In the genomic region with DNA sequence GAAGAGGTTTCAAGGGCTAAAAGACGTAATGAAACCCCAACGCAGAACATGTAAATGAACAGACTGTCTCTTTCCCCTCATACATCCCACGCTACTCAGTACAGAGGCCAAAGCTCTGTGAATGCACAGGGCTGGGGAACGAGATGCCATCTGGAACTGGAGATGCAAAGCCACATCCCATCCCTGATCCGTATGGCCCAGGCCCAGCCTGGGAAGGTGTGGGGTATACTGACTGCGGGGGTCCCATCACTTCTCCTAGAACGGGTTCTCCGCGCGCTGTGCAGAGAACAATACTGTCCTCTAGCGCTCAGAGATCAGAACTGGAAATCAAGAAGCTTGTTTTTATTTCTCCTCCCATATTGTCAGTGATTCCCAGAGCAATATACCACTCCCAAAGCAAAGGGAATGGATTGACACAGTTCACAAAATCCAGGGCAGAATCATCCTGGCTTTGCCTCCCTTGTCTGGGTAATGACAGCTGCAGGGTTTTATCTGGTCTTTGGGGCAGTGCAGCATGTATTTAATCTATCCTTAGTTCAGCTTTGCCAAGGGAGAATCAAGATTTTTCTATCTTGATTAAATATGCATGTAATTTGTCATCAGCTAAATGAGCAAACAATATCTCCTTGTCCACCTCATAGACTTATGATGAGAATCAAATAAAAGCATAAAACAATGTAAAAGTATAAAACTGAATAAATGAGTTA, we compare ENCODE assay signal across 9 cellular contexts. TPM values are rescaled to one million over a fixed set of nuclear protein-coding genes. Genes with fewer than 3 reads are reported as not detected.
A peak's percentile ranks its signal among the peaks of the same experiment; 100 is the strongest.
DNase-seq lines count a peak whose midpoint lies in the region; ATAC-seq, FAIRE-seq and TF ChIP-seq lines count a peak whose summit lies in the region.
"Had no signal": no experiment of that assay in that cellular context is flagged by ENCODE, and none has a peak within 500 bp of the region (broad histone marks: within the 10 kb centered on the region; RNA-seq: fewer than 3 reads in every experiment).

No MANE protein-coding gene starts in this region.

- ATAC-seq in RWPE2 (ENCODE audit: low read depth), result peak; percentile 38; the same call in 1 of the 3 replicates
- ATAC-seq in pancreas, result peak; percentile 57 to 92 (median 86)
- ATAC-seq in GM21786 (IDR thresholded peaks at IDR 0.05; ENCODE audit: unreplicated experiment), result no peak
- no peak for ATAC-seq in HG02642 (IDR thresholded peaks at IDR 0.05; ENCODE audit: poor library complexity, unreplicated experiment)

- H3K36me3 ChIP-seq in RWPE2 (ENCODE audit: low read depth) (no peaks in the 10 kb centered on the region), pancreas (no peaks in the 10 kb centered on the region)

- TF ChIP-seq CTCF in RWPE2 (IDR thresholded peaks at IDR 0.05; ENCODE audit: poor library complexity, severe bottlenecking), result peak; percentile 93
- TF ChIP-seq CTCF in pancreas (IDR thresholded peaks at IDR 0.05), result peak; percentile 33 to 73 (median 66)

- DNase-seq in NCI-H2107 treated with DMSO at 0.1 percent for 48 hours (lab: John Stamatoyannopoulos, UW; ENCODE audit: unreplicated experiment) (peak; percentile 7), NCI-H2107 (lab: John Stamatoyannopoulos, UW) (no peak), RWPE2 (ENCODE audit: low spot score) (no peak), fibroblast of the conjunctiva (ENCODE audit: low read depth) (peak; percentile 18), pancreas (peak in 1 of 6 donors; percentile 27), GM12891 (ENCODE audit: insufficient read length, low spot score) (no peak)
- DNase-seq: CD4-positive, CD25-positive, alpha-beta regulatory T cell had no signal

- H3K4me3 ChIP-seq in RWPE2 (ENCODE audit: severe bottlenecking), result no peak overlapping the region
- H3K4me3 ChIP-seq in pancreas, result peak overlapping the region in 1 of 4 donors; percentile 1

- H3K4me1 ChIP-seq in RWPE2 (ENCODE audit: insufficient read depth, poor library complexity, severe bottlenecking) (no peaks in the 10 kb centered on the region), pancreas (no peaks in the 10 kb centered on the region)

- no peak for FAIRE-seq in pancreas (lab: Jason Lieb, UNC)
- FAIRE-seq in GM12891 (lab: Jason Lieb, UNC), result no peak

- 14 to 15% methylated on average over 11 of the region's 11 CpGs for WGBS in pancreas, 2 donors

- intact Hi-C loops in pancreas (cut with DNase I), result loop anchor here in 1 of 3 donors (10.0 kb wide), 1 partner anchor 367 kb away; no protein-coding TSS in a partner anchor

- TF ChIP-seq POLR2A in GM12891 (IDR thresholded peaks at IDR 0.05; ENCODE audit: low read depth, low read length), result no peak

- H3K9me3 ChIP-seq in RWPE2 (ENCODE audit: severe bottlenecking) (no peaks in the 10 kb centered on the region), pancreas (no peaks in the 10 kb centered on the region)

- H3K27me3 ChIP-seq in RWPE2 (ENCODE audit: insufficient read depth, poor library complexity, severe bottlenecking) (no peaks in the 10 kb centered on the region), pancreas (no peaks in the 10 kb centered on the region)

- no peak overlapping the region for H3K27ac ChIP-seq in RWPE2 (ENCODE audit: poor library complexity, severe bottlenecking)
- H3K27ac ChIP-seq in pancreas, result no peak overlapping the region

TF ChIP-seq in GM12891, 5 proteins besides CTCF, POLR2A, EP300 and RAD21:
- TF ChIP-seq SPI1 (IDR thresholded peaks at IDR 0.05; ENCODE audit: low read depth, low read length), result no peak
- no peak for TF ChIP-seq PAX5 (IDR thresholded peaks at IDR 0.05; ENCODE audit: insufficient read depth, low read length, severe bottlenecking)
- TF ChIP-seq TAF1 (IDR thresholded peaks at IDR 0.05; ENCODE audit: low read depth, low read length), result no peak
- TF ChIP-seq POU2F2 (IDR thresholded peaks at IDR 0.05; ENCODE audit: low read depth, low read length), result no peak
- TF ChIP-seq POLR2AphosphoS5 (IDR thresholded peaks at IDR 0.05; ENCODE audit: low read depth, low read length), result no peak

RNA-seq across cellular contexts. Expression of a gene that starts 47.3 kb away (rescaled TPM):
- 10 to 100 TPM in 3 of 6 donors, 1 to 10 TPM in 3; 5.8 to 19.1 (median 9.3) TPM for total RNA-seq in pancreas
- polyA plus RNA-seq in pancreas, result 1 to 10 TPM in 1 of 2 donors, under 1 TPM in 1; 0.99 to 1.9 TPM
- polyA plus RNA-seq in GM12891 (2012; ENCODE audit: low read depth, missing spikeins), result not detected

Comparison
In these comparisons a context has a peak if more than half of its experiments do, and no peak if none do; other contexts are left out.
1. DNase-seq: peak in NCI-H2107 treated with DMSO at 0.1 percent for 48 hours (single experiment) and fibroblast of the conjunctiva (single experiment); none in NCI-H2107 (single experiment), RWPE2 (single experiment) and GM12891 (single experiment).
2. ATAC-seq: peak in RWPE2 (single experiment) and pancreas (4 of 4); none in GM21786 (single experiment) and HG02642 (single experiment).